20 cellular contexts compared by ENCODE assay signal in genomic region chr5:97601651-97602050, GRCh38.
DNase-seq lines count a peak whose midpoint lies in the region; ATAC-seq, FAIRE-seq and TF ChIP-seq lines count a peak whose summit lies in the region.
"Had no signal": no experiment of that assay in that cellular context is flagged by ENCODE, and none has a peak within 500 bp of the region (broad histone marks: within the 10 kb centered on the region; RNA-seq: fewer than 3 reads in every experiment).

No MANE protein-coding gene starts in this region.

- intact Hi-C loops in ovary (cut with DNase I), result no loop called here

- no peak overlapping the region for H2AFZ ChIP-seq in astrocyte (ENCODE audit: low read depth, low read length)
- H2AFZ ChIP-seq: GM23248 had no signal

- TF ChIP-seq CTCF in astrocyte (IDR thresholded peaks at IDR 0.05; ENCODE audit: insufficient read depth, low read depth, low read length), result no peak
- TF ChIP-seq CTCF in ovary (IDR thresholded peaks at IDR 0.05), result no peak

- peak; percentile 9 for FAIRE-seq in astrocyte (lab: Jason Lieb, UNC)
- FAIRE-seq: GM12878, GM19239, H54 had no signal

- no peak overlapping the region for H3K27ac ChIP-seq in astrocyte (ENCODE audit: low read depth, low read length)
- no peak overlapping the region for H3K27ac ChIP-seq in ovary
- H3K27ac ChIP-seq: BLaER1 treated with 17β-estradiol and CSF1 and Interleukin-3, amounts not matched to agents 10 nM and 100 nM; GM23248 had no signal

- H3K9me3 ChIP-seq in astrocyte (ENCODE audit: insufficient read depth, low read depth, low read length) (no peaks in the 10 kb centered on the region), ovary (no peaks in the 10 kb centered on the region)

- no peak overlapping the region for H3K4me3 Mint-ChIP-seq in astrocyte (ENCODE audit: unreplicated experiment)
- H3K4me3 Mint-ChIP-seq: B cell; CD8-positive, alpha-beta T cell had no signal

- H3K79me2 ChIP-seq in astrocyte (ENCODE audit: insufficient read depth, low read length), result no peaks in the 10 kb centered on the region

- no peaks in the 10 kb centered on the region for H3K27me3 Mint-ChIP-seq in astrocyte (ENCODE audit: low read depth, unreplicated experiment)
- H3K27me3 Mint-ChIP-seq: B cell had no signal

- no peak for ATAC-seq in GM18907 (IDR thresholded peaks at IDR 0.05; ENCODE audit: unreplicated experiment)
- ATAC-seq: CD8-positive, alpha-beta T cell; GM12878 had no signal

- TF ChIP-seq POLR2A in ovary (IDR thresholded peaks at IDR 0.05), result no peak

- H3K27me3 ChIP-seq in astrocyte (ENCODE audit: insufficient read depth, low read length) (no peaks in the 10 kb centered on the region), ovary (no peaks in the 10 kb centered on the region)
- H3K27me3 ChIP-seq: BLaER1 treated with 17β-estradiol and CSF1 and Interleukin-3, amounts not matched to agents 10 nM and 100 nM had no signal

- peaks cover 15% of the 10 kb centered on the region for H3K9me3 Mint-ChIP-seq in astrocyte (ENCODE audit: unreplicated experiment)

- H3K4me3 ChIP-seq in astrocyte (ENCODE audit: insufficient read depth, low read depth, low read length), result no peak overlapping the region
- H3K4me3 ChIP-seq in ovary, result no peak overlapping the region
- H3K4me3 ChIP-seq: BLaER1 treated with 17β-estradiol and CSF1 and Interleukin-3, amounts not matched to agents 10 nM and 100 nM; GM12878; GM23248 had no signal

- no peaks in the 10 kb centered on the region for H3K4me1 ChIP-seq in astrocyte (ENCODE audit: insufficient read depth, low read length)
- no peaks in the 10 kb centered on the region for H3K4me1 ChIP-seq in ovary (ENCODE audit: insufficient read depth)
- H3K4me1 ChIP-seq: BLaER1 treated with 17β-estradiol and CSF1 and Interleukin-3, amounts not matched to agents 10 nM and 100 nM had no signal

- no peak for TF ChIP-seq EP300 in ovary (IDR thresholded peaks at IDR 0.05)

- H3K36me3 Mint-ChIP-seq in astrocyte (ENCODE audit: low read depth, unreplicated experiment), result no peaks in the 10 kb centered on the region

- no peaks in the 10 kb centered on the region for H4K20me1 ChIP-seq in astrocyte (ENCODE audit: insufficient read depth, low read length)
- H4K20me1 ChIP-seq: BLaER1 treated with 17β-estradiol and CSF1 and Interleukin-3, amounts not matched to agents 10 nM and 100 nM had no signal

- no peak overlapping the region for H3K27ac Mint-ChIP-seq in astrocyte (ENCODE audit: unreplicated experiment)
- H3K27ac Mint-ChIP-seq: B cell; CD8-positive, alpha-beta T cell had no signal

- WGBS in ovary, 3 donors, result 77 to 81% (median 77%) methylated on average over 3 of the region's 3 CpGs

- DNase-seq in astrocyte (ENCODE audit: low read depth), result no peak
- DNase-seq in dermis blood vessel endothelial cell, result peak; percentile 1
- DNase-seq in kidney glomerular epithelial cell (lab: John Stamatoyannopoulos, UW), result peak; percentile 40
- DNase-seq in NCI-H69 (lab: John Stamatoyannopoulos, UW), result no peak
- no peak for DNase-seq in ovary
- DNase-seq in COLO668 (lab: John Stamatoyannopoulos, UW; ENCODE audit: unreplicated experiment), result no peak
- DNase-seq: CD8-positive, alpha-beta T cell; COR-L47; DMS 273 treated with DMSO at 0.1 percent for 48 hours; DMS53; DND-41; EL; GM23248; HCEC 1CT had no signal

- H3K4me2 ChIP-seq in astrocyte (ENCODE audit: low read length), result no peak overlapping the region
- H3K4me2 ChIP-seq: BLaER1 treated with 17β-estradiol and CSF1 and Interleukin-3, amounts not matched to agents 10 nM and 100 nM had no signal

- no peaks in the 10 kb centered on the region for H3K36me3 ChIP-seq in astrocyte (ENCODE audit: insufficient read depth, low read length)
- H3K36me3 ChIP-seq in ovary, result no peaks in the 10 kb centered on the region
- H3K36me3 ChIP-seq: BLaER1 treated with 17β-estradiol and CSF1 and Interleukin-3, amounts not matched to agents 10 nM and 100 nM had no signal

- no peak overlapping the region for H3K9ac ChIP-seq in astrocyte (ENCODE audit: low read length)
- H3K9ac ChIP-seq: BLaER1 treated with 17β-estradiol and CSF1 and Interleukin-3, amounts not matched to agents 10 nM and 100 nM; GM23248 had no signal

- H3K4me1 Mint-ChIP-seq in astrocyte (ENCODE audit: low read depth, unreplicated experiment), result no peaks in the 10 kb centered on the region
- H3K4me1 Mint-ChIP-seq: B cell had no signal

Comparison
In these comparisons a context has a peak if more than half of its experiments do, and no peak if none do; other contexts are left out.
1. DNase-seq: peak in dermis blood vessel endothelial cell (single experiment) and kidney glomerular epithelial cell (single experiment); none in astrocyte (single experiment), NCI-H69 (single experiment), ovary (0 of 5) and COLO668 (single experiment).